ENCODE assay signal across 8 cellular contexts in genomic region chr19:35248310-35249145, GRCh38. TPM values are rescaled to one million over a fixed set of nuclear protein-coding genes. Genes with fewer than 3 reads are reported as not detected.
DNase-seq lines count a peak whose midpoint lies in the region; ATAC-seq and TF ChIP-seq lines count a peak whose summit lies in the region.

TSS of gene LSR (plus strand) at chr19:35249002. CDS start at chr19:35249023, 21 bp downstream.

- H3K4me2 ChIP-seq in PC-9, result peak within 1 kb of the TSS; percentile 94

- H3K27me3 ChIP-seq in PC-9 (ENCODE audit: insufficient read depth, low read depth) (no peaks in the 10 kb centered on the region), MG63 (peaks cover 53% of the 10 kb centered on the region)

- no peaks in the 10 kb centered on the region for H3K9me3 ChIP-seq in PC-9 (ENCODE audit: insufficient read depth, low read depth)
- peaks cover 8% of the 10 kb centered on the region for H3K9me3 ChIP-seq in MG63

- H3K9me2 ChIP-seq in PC-9 (ENCODE audit: insufficient read depth), result no peaks in the 10 kb centered on the region

- peaks cover 15% of the 10 kb centered on the region for H3K36me3 ChIP-seq in PC-9 (ENCODE audit: low read depth)
- H3K36me3 ChIP-seq in MG63, result no peaks in the 10 kb centered on the region

- H3K4me3 ChIP-seq in PC-9 (peak within 1 kb of the TSS; percentile 89), MG63 (no peak within 1 kb of the TSS)

- peaks cover 15% of the 10 kb centered on the region for H4K20me1 ChIP-seq in PC-9 (ENCODE audit: insufficient read depth)

- peaks cover 24% of the 10 kb centered on the region for H3F3A ChIP-seq in PC-9 (ENCODE audit: insufficient read depth, low read depth)

- H2AFZ ChIP-seq in PC-9, result peak within 1 kb of the TSS; percentile 55

- H3K4me1 ChIP-seq in PC-9 (replicated peaks; ENCODE audit: insufficient read depth), result peaks cover 27% of the 10 kb centered on the region

- CTCF ChIA-PET in PC-9 (lab: Charles Lee), result no interaction called here

- TF ChIP-seq CTCF in 22Rv1 (IDR thresholded peaks at IDR 0.05) (peak; percentile 25), PC-9 (conservative IDR thresholded peaks at IDR 0.05) (no peak)

- peak; percentile 83 for ATAC-seq in HG03354 (IDR thresholded peaks at IDR 0.05; ENCODE audit: poor library complexity, severe bottlenecking, unreplicated experiment)

- intact Hi-C loops in PC-9 (cut with micrococcal nuclease; ENCODE audit: unreplicated experiment), result loop anchor here (1.0 to 5.0 kb wide), 7 partner anchors 20 to 468 kb away; partner anchors contain the start of gene USF2

- DNase-seq in GM19238 (ENCODE audit: insufficient read length, low spot score) (peak; percentile 95), PC-9 (peak; percentile 84 to 95), iPS-NIHi11 (ENCODE audit: low spot score) (peak; percentile 92), MG63 (no peak)
- DNase-seq in activated naive CD4-positive, alpha-beta T cell treated with anti-CD3 and anti-CD28 coated beads, Interleukin-2, amount 50 U/mL, for 16 hours, result peak; percentile 77
- peak; percentile 53 to 55 for DNase-seq in stimulated activated CD4-positive, alpha-beta T cell treated with anti-CD3 and anti-CD28 coated beads, Interleukin-1b, Interleukin-23, amount 100 ng/mL, for 4 hours (ENCODE audit: low read depth in 2 of 2)

- H3K27ac ChIP-seq in 22Rv1 (peak within 1 kb of the TSS; percentile 99), PC-9 (peak within 1 kb of the TSS; percentile 95)

- no TSS peak for BruUV-seq in PC-9 (replicated peaks; lab: Mats Ljungman, UMichigan)

- POLR2A ChIA-PET in PC-9 (lab: Charles Lee; ENCODE audit: unreplicated experiment), result no interaction called here

- peaks cover 44% of the 10 kb centered on the region for H3K79me2 ChIP-seq in PC-9 (ENCODE audit: low read depth)

RNA-seq across cellular contexts. Expression of gene LSR, which starts in this region (rescaled TPM):
- total RNA-seq in PC-9 (2021), result 131 and 145 TPM in 2 replicates
- 0.33 TPM in 1 of 2 replicates, not detected in the other for total RNA-seq in MG63 (2014; rRNA removed; shearing (Covaris generic); ENCODE audit: low replicate concordance)

Comparison
In these comparisons a context has a peak if more than half of its experiments do, and no peak if none do; other contexts are left out.
1. RNA of gene LSR (total RNA-seq): 131 to 145 TPM in PC-9; 0.33 TPM in MG63; every median in the first group is over 10 times any median in the second.